In the genomic region with DNA sequence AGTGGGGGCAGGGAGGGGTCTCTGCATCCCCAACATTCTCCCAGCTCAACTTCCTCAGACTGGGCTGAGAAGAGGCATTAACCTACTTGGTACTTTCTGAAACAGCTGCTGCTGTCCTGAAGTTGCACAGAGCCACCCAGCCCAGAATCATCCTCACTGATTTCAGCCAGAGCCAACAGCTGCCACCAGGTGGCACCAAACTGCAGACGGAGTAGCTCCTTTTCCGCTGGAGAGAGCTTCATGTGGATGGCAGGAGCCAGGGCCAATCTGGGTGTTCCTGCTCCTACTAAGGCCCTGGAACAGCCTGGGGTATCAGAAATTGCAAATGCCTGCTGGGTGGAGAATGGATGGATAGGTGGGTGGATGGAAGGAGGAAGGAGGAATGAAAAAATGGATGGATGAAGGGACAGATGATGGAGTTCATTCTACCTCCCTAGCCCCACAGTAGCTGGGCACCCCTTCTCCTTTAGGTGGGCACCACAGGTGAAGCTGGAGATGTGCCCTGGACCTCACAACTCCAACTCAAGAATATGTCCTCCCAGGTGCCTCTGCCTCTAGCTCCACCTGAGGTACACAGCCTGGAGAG, we compare ENCODE assay signal across 1 cellular context.
TF ChIP-seq lines count a peak whose summit lies in the region.

No MANE protein-coding gene starts in this region.

TF ChIP-seq in IMR-90, 13 proteins besides CTCF, POLR2A, EP300 and RAD21:
- TF ChIP-seq RFX5 (IDR thresholded peaks at IDR 0.05; ENCODE audit: low read depth, low read length) (no peak), SMC3 (IDR thresholded peaks at IDR 0.05; ENCODE audit: low read depth, low read length) (peak; percentile 87)
